Comparison of ENCODE assay signal across 18 cellular contexts in genomic region chr7:139543801-139544603, GRCh38. TPM values are rescaled to one million over a fixed set of nuclear protein-coding genes. Genes with fewer than 3 reads are reported as not detected.
DNase-seq lines count a peak whose midpoint lies in the region; ATAC-seq lines count a peak whose summit lies in the region.
"Had no signal": no experiment of that assay in that cellular context is flagged by ENCODE, and none has a peak within 500 bp of the region (broad histone marks: within the 10 kb centered on the region; RNA-seq: fewer than 3 reads in every experiment).

No MANE protein-coding gene starts in this region.

- no peaks in the 10 kb centered on the region for H3K36me3 ChIP-seq in naive thymus-derived CD4-positive, alpha-beta T cell (ENCODE audit: control insufficient read depth in 2 of 3, insufficient read depth in 3 of 3, low read length in 3 of 3)
- H3K36me3 ChIP-seq: thyroid gland had no signal

- H3K4me1 Mint-ChIP-seq in activated CD8-positive, alpha-beta T cell treated with anti-CD3 and anti-CD28 coated beads, Interleukin-2, amount 10 ng/mL, durations not matched to agents 7 days and 5 days (ENCODE audit: low read depth) = no peaks in the 10 kb centered on the region
- no peaks in the 10 kb centered on the region for H3K4me1 Mint-ChIP-seq in naive thymus-derived CD4-positive, alpha-beta T cell
- H3K4me1 Mint-ChIP-seq: activated naive CD4-positive, alpha-beta T cell treated with anti-CD3 and anti-CD28 coated beads, Interleukin-2, amount 10 ng/mL, durations not matched to agents 7 days and 5 days; brain; naive thymus-derived CD8-positive, alpha-beta T cell had no signal

- POLR2A ChIA-PET in activated CD8-positive, alpha-beta T cell treated with anti-CD3 and anti-CD28 coated beads, Interleukin-2, amount 10 ng/mL, durations not matched to agents 7 days and 5 days (lab: Charles Lee) = no interaction called here
- POLR2A ChIA-PET in naive thymus-derived CD4-positive, alpha-beta T cell (lab: Charles Lee) = interaction anchor here (0.8 kb wide), 1 partner anchor 1129 kb away, joined by 3 read pairs; no protein-coding TSS in a partner anchor

- no peaks in the 10 kb centered on the region for H3K4me1 ChIP-seq in naive thymus-derived CD4-positive, alpha-beta T cell (ENCODE audit: control insufficient read depth in 2 of 2, insufficient read depth in 2 of 2, low read length in 2 of 2)
- H3K4me1 ChIP-seq: Caco-2, thyroid gland had no signal

- no peak overlapping the region for H3K4me3 Mint-ChIP-seq in activated CD8-positive, alpha-beta T cell treated with anti-CD3 and anti-CD28 coated beads, Interleukin-2, amount 10 ng/mL, durations not matched to agents 7 days and 5 days
- no peak overlapping the region for H3K4me3 Mint-ChIP-seq in naive thymus-derived CD4-positive, alpha-beta T cell
- H3K4me3 Mint-ChIP-seq: activated naive CD4-positive, alpha-beta T cell treated with anti-CD3 and anti-CD28 coated beads, Interleukin-2, amount 10 ng/mL, durations not matched to agents 7 days and 5 days; brain; naive thymus-derived CD8-positive, alpha-beta T cell had no signal

- CTCF ChIA-PET in activated CD8-positive, alpha-beta T cell treated with anti-CD3 and anti-CD28 coated beads, Interleukin-2, amount 10 ng/mL, durations not matched to agents 7 days and 5 days (lab: Charles Lee) = no interaction called here
- CTCF ChIA-PET in naive thymus-derived CD4-positive, alpha-beta T cell (lab: Charles Lee) = no interaction called here

- H3K27me3 Mint-ChIP-seq in activated CD8-positive, alpha-beta T cell treated with anti-CD3 and anti-CD28 coated beads, Interleukin-2, amount 10 ng/mL, durations not matched to agents 7 days and 5 days (ENCODE audit: low read depth) = no peaks in the 10 kb centered on the region
- H3K27me3 Mint-ChIP-seq in naive thymus-derived CD4-positive, alpha-beta T cell = no peaks in the 10 kb centered on the region

- no peaks in the 10 kb centered on the region for H3K36me3 Mint-ChIP-seq in activated CD8-positive, alpha-beta T cell treated with anti-CD3 and anti-CD28 coated beads, Interleukin-2, amount 10 ng/mL, durations not matched to agents 7 days and 5 days (ENCODE audit: low read depth)
- H3K36me3 Mint-ChIP-seq in naive thymus-derived CD4-positive, alpha-beta T cell = no peaks in the 10 kb centered on the region
- H3K36me3 Mint-ChIP-seq: activated naive CD4-positive, alpha-beta T cell treated with anti-CD3 and anti-CD28 coated beads, Interleukin-2, amount 10 ng/mL, durations not matched to agents 7 days and 5 days; brain; naive thymus-derived CD8-positive, alpha-beta T cell had no signal

- H3K27me3 ChIP-seq in naive thymus-derived CD4-positive, alpha-beta T cell (ENCODE audit: control insufficient read depth in 2 of 2, insufficient read depth in 2 of 2, low read length in 2 of 2) = no peaks in the 10 kb centered on the region
- H3K27me3 ChIP-seq: thyroid gland had no signal

- DNase-seq in SKM-1 (lab: John Stamatoyannopoulos, UW; ENCODE audit: unreplicated experiment) = peak; percentile 2
- no peak for DNase-seq in SKM-1 treated with dmso at 0.1 percent for 144 hours (lab: John Stamatoyannopoulos, UW; ENCODE audit: unreplicated experiment)
- peak; percentile 24 to 40 for DNase-seq in Kasumi-1 (lab: John Stamatoyannopoulos, UW)
- no peak for DNase-seq in activated CD8-positive, alpha-beta T cell treated with anti-CD3 and anti-CD28 coated beads, Interleukin-2, amount 10 ng/mL, durations not matched to agents 7 days and 5 days
- DNase-seq in naive thymus-derived CD4-positive, alpha-beta T cell = no peak
- no peak for DNase-seq in pons (ENCODE audit: low spot score)
- DNase-seq in NK-92 treated with Interleukin-12 subunit alpha and Interleukin-12 subunit beta, amount 100 ng/mL, for 24 hours (lab: John Stamatoyannopoulos, UW) = no peak
- no peak for DNase-seq in left lobe of liver (ENCODE audit: low spot score)
- DNase-seq: activated CD4-positive, CD25-positive, alpha-beta regulatory T cell; activated naive CD4-positive, alpha-beta T cell treated with anti-CD3 and anti-CD28 coated beads, Interleukin-2, amount 10 ng/mL, durations not matched to agents 7 days and 5 days; Caco-2; hypothalamus; naive thymus-derived CD8-positive, alpha-beta T cell; NCI-H1105; thyroid gland had no signal

- intact Hi-C loops in naive thymus-derived CD4-positive, alpha-beta T cell (cut with micrococcal nuclease) = no loop called here

- H3K9me3 Mint-ChIP-seq in activated CD8-positive, alpha-beta T cell treated with anti-CD3 and anti-CD28 coated beads, Interleukin-2, amount 10 ng/mL, durations not matched to agents 7 days and 5 days (ENCODE audit: insufficient read depth) = no peaks in the 10 kb centered on the region
- no peaks in the 10 kb centered on the region for H3K9me3 Mint-ChIP-seq in naive thymus-derived CD4-positive, alpha-beta T cell
- H3K9me3 Mint-ChIP-seq: activated naive CD4-positive, alpha-beta T cell treated with anti-CD3 and anti-CD28 coated beads, Interleukin-2, amount 10 ng/mL, durations not matched to agents 7 days and 5 days; naive thymus-derived CD8-positive, alpha-beta T cell had no signal

- H3K27ac ChIP-seq in naive thymus-derived CD4-positive, alpha-beta T cell (ENCODE audit: low read depth, low read length) = no peak overlapping the region
- H3K27ac ChIP-seq: thyroid gland had no signal

- ATAC-seq in activated CD8-positive, alpha-beta T cell treated with anti-CD3 and anti-CD28 coated beads, Interleukin-2, amount 10 ng/mL, durations not matched to agents 7 days and 5 days = peak; percentile 56
- peak; percentile 45 for ATAC-seq in naive thymus-derived CD4-positive, alpha-beta T cell
- no peak for ATAC-seq in left lobe of liver
- ATAC-seq: naive thymus-derived CD8-positive, alpha-beta T cell had no signal

- H3K9me3 ChIP-seq in naive thymus-derived CD4-positive, alpha-beta T cell (ENCODE audit: control insufficient read depth in 2 of 3, low read length in 3 of 3) = no peaks in the 10 kb centered on the region
- H3K9me3 ChIP-seq: Caco-2, thyroid gland had no signal

- no peak overlapping the region for H3K27ac Mint-ChIP-seq in activated CD8-positive, alpha-beta T cell treated with anti-CD3 and anti-CD28 coated beads, Interleukin-2, amount 10 ng/mL, durations not matched to agents 7 days and 5 days
- H3K27ac Mint-ChIP-seq in naive thymus-derived CD4-positive, alpha-beta T cell = peak overlapping the region in 1 of 9 donors; percentile 72
- H3K27ac Mint-ChIP-seq: activated naive CD4-positive, alpha-beta T cell treated with anti-CD3 and anti-CD28 coated beads, Interleukin-2, amount 10 ng/mL, durations not matched to agents 7 days and 5 days; brain had no signal

- H3K4me3 ChIP-seq in naive thymus-derived CD4-positive, alpha-beta T cell (ENCODE audit: low read length) = no peak overlapping the region
- H3K4me3 ChIP-seq: thyroid gland had no signal

RNA-seq across cellular contexts. Expression of gene CLEC2L, which starts 20.5 kb away (rescaled TPM):
- total RNA-seq in activated CD8-positive, alpha-beta T cell treated with anti-CD3 and anti-CD28 coated beads, Interleukin-2, amount 10 ng/mL, durations not matched to agents 7 days and 5 days = not detected
- not detected for total RNA-seq in naive thymus-derived CD4-positive, alpha-beta T cell
- polyA plus RNA-seq in naive thymus-derived CD4-positive, alpha-beta T cell = not detected
- not detected for total RNA-seq in left lobe of liver
- total RNA-seq: Caco-2; naive thymus-derived CD8-positive, alpha-beta T cell; renal cortical epithelial cell; SK-MEL-5; thyroid gland had no signal
- polyA plus RNA-seq: naive thymus-derived CD8-positive, alpha-beta T cell had no signal

Comparison
In these comparisons a context has a peak if more than half of its experiments do, and no peak if none do; other contexts are left out.
1. DNase-seq: peak in SKM-1 (single experiment) and Kasumi-1 (2 of 2); none in SKM-1 treated with dmso at 0.1 percent for 144 hours (single experiment), activated CD8-positive, alpha-beta T cell treated with anti-CD3 and anti-CD28 coated beads, Interleukin-2, amount 10 ng/mL, durations not matched to agents 7 days and 5 days (single experiment), naive thymus-derived CD4-positive, alpha-beta T cell (0 of 9), pons (single experiment), NK-92 treated with Interleukin-12 subunit alpha and Interleukin-12 subunit beta, amount 100 ng/mL, for 24 hours (single experiment) and left lobe of liver (single experiment).